Comparison of ENCODE assay signal across 9 cellular contexts in the genomic region with DNA sequence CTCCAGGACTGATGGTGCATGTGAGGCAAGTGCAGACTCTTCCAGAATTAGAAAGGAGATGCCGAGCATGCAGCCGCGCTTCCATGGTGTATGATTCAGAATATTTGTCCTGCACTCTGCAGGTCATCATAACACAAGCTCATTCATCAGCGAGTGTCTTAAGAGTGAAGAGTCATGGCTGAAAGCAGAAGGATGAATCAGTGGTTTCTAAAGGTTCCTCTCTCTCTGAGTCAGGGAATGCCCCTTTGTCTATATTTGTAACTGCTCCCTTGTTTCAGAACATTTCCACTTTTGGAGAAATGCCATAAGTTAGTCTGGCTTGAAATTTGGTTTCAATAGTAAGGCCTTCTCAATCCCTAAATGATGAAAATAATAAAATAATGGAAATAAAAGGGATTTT. TPM values are rescaled to one million over a fixed set of nuclear protein-coding genes. Genes with fewer than 3 reads are reported as not detected.
A peak's percentile ranks its signal among the peaks of the same experiment; 100 is the strongest.
DNase-seq lines count a peak whose midpoint lies in the region; ATAC-seq, FAIRE-seq and TF ChIP-seq lines count a peak whose summit lies in the region.
"Had no signal": no experiment of that assay in that cellular context is flagged by ENCODE, and none has a peak within 500 bp of the region (broad histone marks: within the 10 kb centered on the region; RNA-seq: fewer than 3 reads in every experiment).

No MANE protein-coding gene starts in this region.

- no peaks in the 10 kb centered on the region for H3K27me3 ChIP-seq in hepatocyte
- H3K27me3 ChIP-seq in prostate gland (replicated peaks; ENCODE audit: insufficient read depth): no peaks in the 10 kb centered on the region

- no peak overlapping the region for H3K27ac ChIP-seq in hepatocyte
- no peak overlapping the region for H3K27ac ChIP-seq in prostate gland
- H3K27ac ChIP-seq: parathyroid adenoma had no signal

- 80% methylated on average over 4 of the region's 4 CpGs for WGBS in hepatocyte (ENCODE audit: low lambda C conversion rate, missing lambda C conversion rate)
- 55% methylated on average over 4 of the region's 4 CpGs for WGBS in prostate gland

- TF ChIP-seq CTCF in hepatocyte (IDR thresholded peaks at IDR 0.05; ENCODE audit: poor library complexity) (no peak), prostate gland (IDR thresholded peaks at IDR 0.05) (no peak)

- intact Hi-C loops in prostate gland (cut with DNase I): no loop called here

- peak; percentile 98 for ATAC-seq in GM18868 (IDR thresholded peaks at IDR 0.05; ENCODE audit: unreplicated experiment)
- peak; percentile 89 for ATAC-seq in HG02840 (IDR thresholded peaks at IDR 0.05; ENCODE audit: low FRiP score, unreplicated experiment)

- no peak for TF ChIP-seq POLR2A in prostate gland (IDR thresholded peaks at IDR 0.05)

- H3K9me3 ChIP-seq in hepatocyte (ENCODE audit: low read depth) (no peaks in the 10 kb centered on the region), prostate gland (no peaks in the 10 kb centered on the region)

- no peak overlapping the region for H3K4me2 ChIP-seq in hepatocyte

- H2AFZ ChIP-seq in hepatocyte: no peak overlapping the region
- H2AFZ ChIP-seq: parathyroid adenoma had no signal

- H3K36me3 ChIP-seq in hepatocyte (replicated peaks; ENCODE audit: insufficient read depth, low read depth) (no peaks in the 10 kb centered on the region), prostate gland (no peaks in the 10 kb centered on the region)

- H4K20me1 ChIP-seq in hepatocyte (ENCODE audit: insufficient read depth, poor library complexity, severe bottlenecking): no peaks in the 10 kb centered on the region

- H3K4me1 ChIP-seq in hepatocyte (ENCODE audit: insufficient read depth) (no peaks in the 10 kb centered on the region), prostate gland (replicated peaks) (no peaks in the 10 kb centered on the region)
- H3K4me1 ChIP-seq: parathyroid adenoma had no signal

- DNase-seq in RCC 7860 (ENCODE audit: low spot score) (peak; percentile 94), hepatocyte (ENCODE audit: low spot score) (peak; percentile 23), KG1 (lab: John Stamatoyannopoulos, UW) (no peak), prostate gland (ENCODE audit: low spot score) (no peak)
- no peak for DNase-seq in stimulated activated CD8-positive, alpha-beta memory T cell treated with anti-CD3 and anti-CD28 coated beads, Interleukin-4, amount 100 ng/mL, for 48 hours

- H3K79me2 ChIP-seq in hepatocyte: no peaks in the 10 kb centered on the region
- H3K79me2 ChIP-seq: parathyroid adenoma had no signal

- H3K4me3 ChIP-seq in hepatocyte (no peak overlapping the region), prostate gland (no peak overlapping the region)

- H3K9me2 ChIP-seq in hepatocyte (replicated peaks; ENCODE audit: insufficient read depth): no peaks in the 10 kb centered on the region

- FAIRE-seq in RCC 7860 (lab: Jason Lieb, UNC): peak; percentile 96

RNA-seq across cellular contexts. Expression of gene HECW1, which starts 52.3 kb away (rescaled TPM):
- total RNA-seq in hepatocyte (2.6 and 7.6 TPM in 2 replicates), prostate gland (10 to 100 TPM in 1 of 2 donors, 1 to 10 TPM in 1; 1.4 to 10.3 TPM)
- 1.5 and 4.0 TPM in 2 replicates for polyA plus RNA-seq in hepatocyte
- total RNA-seq: activated CD8-positive, alpha-beta memory T cell treated with anti-CD3 and anti-CD28 coated beads for 36 hours had no signal

Comparison
In these comparisons a context has a peak if more than half of its experiments do, and no peak if none do; other contexts are left out.
1. DNase-seq: peak in RCC 7860 (single experiment) and hepatocyte (single experiment); none in KG1 (single experiment), stimulated activated CD8-positive, alpha-beta memory T cell treated with anti-CD3 and anti-CD28 coated beads, Interleukin-4, amount 100 ng/mL, for 48 hours (single experiment) and prostate gland (single experiment).